ENCODE assay signal across 18 cellular contexts in the genomic region with DNA sequence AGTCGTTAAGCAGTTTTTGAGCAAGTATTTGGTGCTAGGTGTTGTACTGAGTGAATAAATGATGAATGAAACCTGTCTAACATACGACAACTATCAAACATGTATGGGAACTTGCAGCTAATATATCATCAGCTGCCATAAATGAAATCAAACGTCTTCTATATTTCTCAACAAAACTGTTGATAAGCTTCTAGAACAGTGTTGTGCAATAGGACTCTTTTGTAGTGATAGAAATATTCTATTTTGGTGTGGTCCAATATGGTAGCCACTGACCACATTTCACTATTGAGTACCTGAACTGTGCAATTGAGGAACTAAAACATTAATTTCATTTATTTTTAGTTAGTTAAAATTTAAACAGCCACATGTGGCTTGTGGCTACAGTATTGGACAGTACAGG. TPM values are rescaled to one million over a fixed set of nuclear protein-coding genes. Genes with fewer than 3 reads are reported as not detected.
DNase-seq lines count a peak whose midpoint lies in the region; ATAC-seq, FAIRE-seq and TF ChIP-seq lines count a peak whose summit lies in the region.
"Had no signal": no experiment of that assay in that cellular context is flagged by ENCODE, and none has a peak within 500 bp of the region (broad histone marks: within the 10 kb centered on the region; RNA-seq: fewer than 3 reads in every experiment).

No MANE protein-coding gene starts in this region.

- CTCF ChIA-PET in HepG2 (lab: Yijun Ruan, JAX; ENCODE audit: low intra/inter-chr PET ratio, low total read pairs), result no interaction called here

- H3K27ac ChIP-seq in HepG2 (ENCODE audit: extremely low read length, insufficient read depth, low read length) (no peak overlapping the region), right lobe of liver (no peak overlapping the region)
- H3K27ac ChIP-seq: 22Rv1, BLaER1 had no signal

- no TSS peak for BruUV-seq in HepG2 (replicated peaks; lab: Mats Ljungman, UMichigan)

- H3K79me2 ChIP-seq in HepG2 (ENCODE audit: insufficient read depth, low read length), result no peaks in the 10 kb centered on the region

- in situ Hi-C loops in HepG2 (cut with HindIII; ENCODE audit: extremely low pct_ligation_motif_present, low pct_unique_long_range_greater_than_20kb), result no loop called here

- ATAC-seq in HepG2, result no peak
- ATAC-seq in right lobe of liver, result no peak
- no peak for ATAC-seq in GM21515 (IDR thresholded peaks at IDR 0.05; ENCODE audit: unreplicated experiment)
- no peak for ATAC-seq in HG02840 (IDR thresholded peaks at IDR 0.05; ENCODE audit: low FRiP score, unreplicated experiment)

- no peak for DNase-seq in HepG2 (ENCODE audit: low spot score)
- DNase-seq in right lobe of liver, result no peak
- DNase-seq in NOMO-1 (lab: John Stamatoyannopoulos, UW; ENCODE audit: unreplicated experiment in 2 of 2), result peak; percentile 48 to 94
- DNase-seq in amniotic epithelial cell (ENCODE audit: low read depth), result peak; percentile 13
- DNase-seq in activated gamma-delta T cell treated with Interleukin-2 at 50 U/mL for 16 hours, result no peak
- DNase-seq: AML-193; Caco-2; CD8-positive, alpha-beta memory T cell; DND-41; GDM1; HCEC 1CT; HFFc6 had no signal

- TF ChIP-seq RAD21 in HepG2 (CRISPR knock-in tag; IDR thresholded peaks at IDR 0.05), result no peak

- TF ChIP-seq CTCF in HepG2 (CRISPR knock-in tag; IDR thresholded peaks at IDR 0.05) (no peak), right lobe of liver (IDR thresholded peaks at IDR 0.05) (no peak)

- intact Hi-C loops in HepG2 (cut with micrococcal nuclease; ENCODE audit: unreplicated experiment) (no loop called here), right lobe of liver (cut with DNase I) (no loop called here)

- no peaks in the 10 kb centered on the region for H3K9me3 ChIP-seq in HepG2 (ENCODE audit: low read length)
- peaks cover 0 to 3% (median 0%) of the 10 kb centered on the region in 4 donors for H3K9me3 ChIP-seq in right lobe of liver
- H3K9me3 ChIP-seq: BLaER1 had no signal

- no peaks in the 10 kb centered on the region for H3K36me3 ChIP-seq in HepG2 (replicated peaks in 1 of 2; ENCODE audit: control insufficient read depth in 1 of 2, insufficient read depth in 2 of 2, low read length in 2 of 2)
- no peaks in the 10 kb centered on the region for H3K36me3 ChIP-seq in right lobe of liver
- H3K36me3 ChIP-seq: BLaER1 had no signal

- H2AFZ ChIP-seq in HepG2 (ENCODE audit: low read length), result no peak overlapping the region

- FAIRE-seq in HepG2 (lab: Jason Lieb, UNC), result no peak
- FAIRE-seq: GM19239, H1 had no signal

- H3K4me3 ChIP-seq in HepG2 (replicated peaks in 1 of 3; ENCODE audit: insufficient read depth in 1 of 3, low read depth in 2 of 3, low read length in 3 of 3), result no peak overlapping the region
- H3K4me3 ChIP-seq in right lobe of liver, result no peak overlapping the region
- H3K4me3 ChIP-seq: BLaER1 had no signal

- TF ChIP-seq EP300 in HepG2 (IDR thresholded peaks at IDR 0.05; ENCODE audit: low read depth in 2 of 2, low read length in 2 of 2) (no peak), HepG2 (CRISPR knock-in tag; IDR thresholded peaks at IDR 0.05; ENCODE audit: borderline replicate concordance) (no peak)

- POLR2A ChIA-PET in HepG2 (lab: Yijun Ruan, JAX), result no interaction called here

- H3K4me2 ChIP-seq in HepG2 (ENCODE audit: low read depth, low read length), result no peak overlapping the region
- H3K4me2 ChIP-seq: BLaER1 had no signal

- 8% methylated on average over 3 of the region's 3 CpGs for WGBS in HepG2 (ENCODE audit: low lambda C conversion rate)
- WGBS in right lobe of liver (ENCODE audit: insufficient coverage, low coverage, low lambda C conversion rate, missing lambda C conversion rate), result 59% methylated on average over 3 of the region's 3 CpGs

- H3K4me1 ChIP-seq in HepG2 (ENCODE audit: insufficient read depth, low read length) (peaks cover 15% of the 10 kb centered on the region), right lobe of liver (no peaks in the 10 kb centered on the region)
- H3K4me1 ChIP-seq: BLaER1 had no signal

- no peak overlapping the region for H3K9ac ChIP-seq in HepG2 (ENCODE audit: insufficient read depth, low read depth, low read length)
- H3K9ac ChIP-seq: BLaER1 had no signal

- H3K27me3 ChIP-seq in HepG2 (ENCODE audit: control insufficient read depth in 1 of 2, insufficient read depth in 2 of 2, low read length in 2 of 2) (no peaks in the 10 kb centered on the region), right lobe of liver (no peaks in the 10 kb centered on the region)
- H3K27me3 ChIP-seq: BLaER1 had no signal

- no peaks in the 10 kb centered on the region for H4K20me1 ChIP-seq in HepG2 (ENCODE audit: insufficient read depth, low read length)
- H4K20me1 ChIP-seq: BLaER1 had no signal

- no peak for TF ChIP-seq POLR2A in HepG2 (IDR thresholded peaks at IDR 0.05; ENCODE audit: insufficient read depth in 1 of 2, low read depth in 2 of 2, low read length in 2 of 2)
- TF ChIP-seq POLR2A in right lobe of liver (IDR thresholded peaks at IDR 0.05), result no peak

TF ChIP-seq in HepG2, 621 proteins besides CTCF, POLR2A, EP300 and RAD21:
- no peak for TF ChIP-seq EED (CRISPR knock-in tag; IDR thresholded peaks at IDR 0.05)
- TF ChIP-seq CEBPB (IDR thresholded peaks at IDR 0.05; ENCODE audit: borderline replicate concordance, low read depth, low read length), result peak; percentile 64
TF ChIP-seq in HepG2: peak in this region for 1.

RNA-seq across cellular contexts. Expression of gene FYB1, which starts 16.3 kb away (rescaled TPM):
- total RNA-seq in HepG2 (2016; rRNA removed; fragmentation: Illumina TruSeq; extraction: Trizol) (not detected in 2 replicates), right lobe of liver (10 to 100 TPM in 3 of 6 experiments, 1 to 10 TPM in 3; 3.7 to 15.3 (median 9.1) TPM)
- total RNA-seq in HepG2 (2016; cell fraction: cytosol; rRNA removed; fragmentation: Illumina TruSeq; extraction: Trizol; ENCODE audit: low read depth), result not detected in 2 replicates
- not detected in 2 replicates for total RNA-seq in HepG2 (2016; cell fraction: insoluble cytoplasmic fraction; rRNA removed; fragmentation: Illumina TruSeq; extraction: Trizol)
- not detected in 2 replicates for total RNA-seq in HepG2 (2016; cell fraction: membrane; rRNA removed; fragmentation: Illumina TruSeq; extraction: Trizol)
- total RNA-seq in HepG2 (2016; cell fraction: nucleus; rRNA removed; fragmentation: Illumina TruSeq; extraction: Trizol), result not detected in 2 replicates
- polyA plus RNA-seq in HepG2 (2011; rRNA removed), result 0.03 TPM in 1 of 2 replicates, not detected in the other
- polyA plus RNA-seq in HepG2 (2011; cell fraction: cytosol; rRNA removed), result not detected in 2 replicates
- 0.03 and 0.12 TPM in 2 replicates for polyA plus RNA-seq in HepG2 (2011; cell fraction: nucleus; rRNA removed)
- 0.11 TPM in 1 of 2 replicates, not detected in the other for polyA plus RNA-seq in HepG2 (2012)
- not detected in 2 replicates for polyA plus RNA-seq in HepG2 (2016; cell fraction: cytosol; fragmentation: Illumina TruSeq; extraction: Trizol; ENCODE audit: low read depth)
- polyA plus RNA-seq in HepG2 (2016; cell fraction: insoluble cytoplasmic fraction; fragmentation: Illumina TruSeq; extraction: Trizol; ENCODE audit: low read depth), result not detected in 2 replicates
- polyA plus RNA-seq in HepG2 (2016; cell fraction: membrane; fragmentation: Illumina TruSeq; extraction: Trizol; ENCODE audit: low read depth), result not detected in 2 replicates
- not detected in 2 replicates for polyA plus RNA-seq in HepG2 (2016; cell fraction: nucleus; fragmentation: Illumina TruSeq; extraction: Trizol; ENCODE audit: insufficient read depth, low read depth)
- polyA minus RNA-seq in HepG2 (2011; rRNA and poly(A)+ RNA removed; ENCODE audit: low replicate concordance), result 0.28 TPM in 1 of 2 replicates, not detected in the other
- not detected in 2 replicates for polyA minus RNA-seq in HepG2 (2011; cell fraction: cytosol; rRNA and poly(A)+ RNA removed)
- 0.12 and 0.26 TPM in 2 replicates for polyA minus RNA-seq in HepG2 (2011; cell fraction: nucleus; rRNA and poly(A)+ RNA removed)
- total RNA-seq: H1 had no signal
- polyA plus RNA-seq: H1 had no signal

Comparison
In these comparisons a context has a peak if more than half of its experiments do, and no peak if none do; other contexts are left out.
1. RNA of gene FYB1, which starts 16.3 kb away (total RNA-seq): 3.7 to 15.3 TPM in right lobe of liver; not detected in HepG2; every median in the first group is over 4 times any median in the second.
2. DNase-seq: peak in NOMO-1 (2 of 2) and amniotic epithelial cell (single experiment); none in HepG2 (single experiment), right lobe of liver (0 of 3) and activated gamma-delta T cell treated with Interleukin-2 at 50 U/mL for 16 hours (single experiment).